In the genomic region with DNA sequence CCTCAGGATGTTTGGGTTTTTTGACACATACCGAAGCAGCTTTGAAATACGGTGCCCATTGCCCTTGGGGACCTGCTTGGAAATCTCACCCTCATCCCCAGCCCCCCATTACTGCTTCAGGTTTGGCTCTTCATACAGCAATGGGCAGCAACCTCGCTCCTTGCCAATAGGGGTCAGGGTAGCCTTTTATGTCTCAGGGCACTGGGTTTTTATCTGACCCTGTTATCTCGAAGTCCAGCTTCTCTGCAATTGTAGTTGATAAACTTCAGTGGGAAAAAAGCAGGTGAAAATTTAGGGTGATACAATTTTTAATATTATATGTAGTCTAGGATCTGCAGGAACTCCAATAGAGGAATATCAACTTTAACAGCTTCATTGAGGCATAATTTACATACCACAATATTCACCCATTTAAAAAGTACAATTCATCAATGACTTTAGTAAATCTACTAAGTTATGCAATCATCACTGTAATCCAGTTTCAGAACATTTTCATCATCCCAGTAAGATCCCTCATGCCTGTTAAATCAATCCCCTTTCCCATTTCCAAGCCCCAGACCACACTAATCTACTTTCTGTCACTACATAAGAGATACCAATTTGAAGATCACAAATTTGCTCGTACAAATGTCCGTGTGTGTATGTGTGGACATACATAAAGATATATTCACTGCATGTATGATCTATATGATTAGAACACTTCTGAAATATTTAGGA, we compare ENCODE assay signal across 8 cellular contexts.
DNase-seq lines count a peak whose midpoint lies in the region; ATAC-seq and TF ChIP-seq lines count a peak whose summit lies in the region.

No MANE protein-coding gene starts in this region.

- ATAC-seq in HG03108 (IDR thresholded peaks at IDR 0.05; ENCODE audit: unreplicated experiment), result no peak

- H3K27me3 ChIP-seq in OCI-LY1 (ENCODE audit: insufficient read depth, low read length), result no peaks in the 10 kb centered on the region
- H3K27me3 ChIP-seq in esophagus muscularis mucosa, result no peaks in the 10 kb centered on the region

- H3K27ac ChIP-seq in OCI-LY1 (ENCODE audit: low read depth, low read length, poor library complexity, severe bottlenecking) (no peak overlapping the region), esophagus muscularis mucosa (replicated peaks in 1 of 4) (peak overlapping the region in 2 of 4 donors; percentile 12 to 16)

- no peak overlapping the region for H3K4me2 ChIP-seq in OCI-LY1 (ENCODE audit: low read length)

- H4K20me1 ChIP-seq in OCI-LY1 (ENCODE audit: insufficient read depth, low read length), result no peaks in the 10 kb centered on the region

- DNase-seq in ACHN, result peak; percentile 68
- DNase-seq in GM12864 (ENCODE audit: low read depth), result no peak
- no peak for DNase-seq in esophagus muscularis mucosa (ENCODE audit: extremely low spot score)
- peak; percentile 9 for DNase-seq in stimulated activated CD8-positive, alpha-beta memory T cell treated with anti-CD3 and anti-CD28 coated beads, Interleukin-4, amount 100 ng/mL, for 24 hours (ENCODE audit: low read depth)
- DNase-seq in activated effector memory CD4-positive, alpha-beta T cell treated with Interleukin-2 at 50 U/mL for 16 hours, result no peak
- DNase-seq in activated CD4-positive, alpha-beta T cell treated with anti-CD3 and anti-CD28 coated beads for 4 hours, result no peak

- H3K4me1 ChIP-seq in OCI-LY1 (ENCODE audit: insufficient read depth, low read length, severe bottlenecking), result no peaks in the 10 kb centered on the region
- peaks cover 4 to 80% (median 76%) of the 10 kb centered on the region in 4 donors for H3K4me1 ChIP-seq in esophagus muscularis mucosa

- TF ChIP-seq EP300 in esophagus muscularis mucosa (IDR thresholded peaks at IDR 0.05), result no peak

- no peaks in the 10 kb centered on the region for H3K79me2 ChIP-seq in OCI-LY1 (ENCODE audit: insufficient read depth, low read length)

- H2AFZ ChIP-seq in OCI-LY1 (ENCODE audit: low read length), result no peak overlapping the region

- H3K36me3 ChIP-seq in OCI-LY1 (ENCODE audit: insufficient read depth, low read length) (no peaks in the 10 kb centered on the region), esophagus muscularis mucosa (no peaks in the 10 kb centered on the region)

- no peaks in the 10 kb centered on the region for H3K9me2 ChIP-seq in OCI-LY1 (ENCODE audit: low read depth, low read length)

- H3K9ac ChIP-seq in OCI-LY1 (ENCODE audit: low read length), result no peak overlapping the region

- TF ChIP-seq POLR2A in esophagus muscularis mucosa (IDR thresholded peaks at IDR 0.05; ENCODE audit: low read depth), result no peak

- 58% methylated on average over 6 of the region's 6 CpGs for WGBS in esophagus muscularis mucosa

- in situ Hi-C loops in ACHN (cut with HindIII; ENCODE audit: low pct_ligation_motif_present, low pct_unique_long_range_greater_than_20kb, low sequenced_read_pairs), result no loop called here

- H3K9me3 ChIP-seq in OCI-LY1 (ENCODE audit: low read length), result no peaks in the 10 kb centered on the region
- H3K9me3 ChIP-seq in esophagus muscularis mucosa, result no peaks in the 10 kb centered on the region

- no peak overlapping the region for H3K4me3 ChIP-seq in GM12864 (ENCODE audit: low read depth, low read length)
- no peak overlapping the region for H3K4me3 ChIP-seq in OCI-LY1 (ENCODE audit: low read depth, low read length, poor library complexity, severe bottlenecking)
- H3K4me3 ChIP-seq in esophagus muscularis mucosa, result no peak overlapping the region

- peak; percentile 48 for TF ChIP-seq CTCF in GM12864 (IDR thresholded peaks at IDR 0.05; ENCODE audit: low read depth, low read length, missing control alignments)
- TF ChIP-seq CTCF in OCI-LY1 (IDR thresholded peaks at IDR 0.05; ENCODE audit: low read length), result peak; percentile 38
- peak in 2 of 3 experiments; percentile 15 to 22 for TF ChIP-seq CTCF in esophagus muscularis mucosa (IDR thresholded peaks at IDR 0.05)

- intact Hi-C loops in esophagus muscularis mucosa (cut with DNase I), result no loop called here

- no peaks in the 10 kb centered on the region for H3F3A ChIP-seq in OCI-LY1 (ENCODE audit: insufficient read depth, low read length)

Comparison
In these comparisons a context has a peak if more than half of its experiments do, and no peak if none do; other contexts are left out.
1. DNase-seq: peak in ACHN (single experiment) and stimulated activated CD8-positive, alpha-beta memory T cell treated with anti-CD3 and anti-CD28 coated beads, Interleukin-4, amount 100 ng/mL, for 24 hours (single experiment); none in GM12864 (single experiment), esophagus muscularis mucosa (single experiment), activated effector memory CD4-positive, alpha-beta T cell treated with Interleukin-2 at 50 U/mL for 16 hours (single experiment) and activated CD4-positive, alpha-beta T cell treated with anti-CD3 and anti-CD28 coated beads for 4 hours (0 of 2).
2. Peak in every context shown above with its lines, with median percentiles within 50 percentile points of each other: CTCF ChIP-seq.